ENCODE assay signal across 13 cellular contexts in genomic region chr11:102981324-102981910, GRCh38. TPM values are rescaled to one million over a fixed set of nuclear protein-coding genes. Genes with fewer than 3 reads are reported as not detected.
DNase-seq lines count a peak whose midpoint lies in the region; ATAC-seq and TF ChIP-seq lines count a peak whose summit lies in the region.
"Had no signal": no experiment of that assay in that cellular context is flagged by ENCODE, and none has a peak within 500 bp of the region (broad histone marks: within the 10 kb centered on the region; RNA-seq: fewer than 3 reads in every experiment).

No MANE protein-coding gene starts in this region.

- no peaks in the 10 kb centered on the region for H3K9me2 ChIP-seq in MM.1S (replicated peaks; ENCODE audit: insufficient read depth, low read length)
- H3K9me2 ChIP-seq: SK-N-SH had no signal

- H3K18ac ChIP-seq in neuronal stem cell (ENCODE audit: low read length) = no peak overlapping the region

- H3K23ac ChIP-seq in neuronal stem cell (ENCODE audit: low read depth, low read length, poor library complexity) = no peak overlapping the region

- H3K9me3 ChIP-seq in MM.1S (replicated peaks; ENCODE audit: insufficient read depth, low read length) (no peaks in the 10 kb centered on the region), neuronal stem cell (replicated peaks in 1 of 2; ENCODE audit: control insufficient read depth in 2 of 2, insufficient read depth in 1 of 2, low read depth in 1 of 2, low read length in 2 of 2) (no peaks in the 10 kb centered on the region)

- ATAC-seq in natural killer cell treated with Interleukin-12 subunit alpha and Interleukin-12 subunit beta and Interleukin-15 and Interleukin-18, amount 100 ng/mL, for 72 hours = peak in 1 of 2 donors; percentile 56
- no peak for ATAC-seq in natural killer cell
- ATAC-seq in HG02884 (IDR thresholded peaks at IDR 0.05; ENCODE audit: unreplicated experiment) = peak; percentile 68

- peak overlapping the region; percentile 64 for H3K4me2 ChIP-seq in MM.1S (ENCODE audit: low read depth, low read length)
- H3K4me2 ChIP-seq in neuronal stem cell (ENCODE audit: insufficient read depth, low read length, poor library complexity, severe bottlenecking) = no peak overlapping the region
- H3K4me2 ChIP-seq: SK-N-SH had no signal

- no peak overlapping the region for H3K4ac ChIP-seq in neuronal stem cell (ENCODE audit: low read length)

- H3K79me1 ChIP-seq in neuronal stem cell (ENCODE audit: low read depth, low read length) = no peaks in the 10 kb centered on the region

- H2AK5ac ChIP-seq in neuronal stem cell (ENCODE audit: low read depth, low read length) = no peak overlapping the region

- H3K27ac ChIP-seq in MM.1S (ENCODE audit: low read length) (peak overlapping the region; percentile 49; the same call in 1 of the 2 replicates), neuronal stem cell (replicated peaks; ENCODE audit: low read length) (no peak overlapping the region)

- H3K27me3 ChIP-seq in MM.1S (replicated peaks; ENCODE audit: insufficient read depth, low read length) = no peaks in the 10 kb centered on the region
- H3K27me3 ChIP-seq in neuronal stem cell (ENCODE audit: control insufficient read depth in 3 of 3, insufficient read depth in 3 of 3, low read depth in 1 of 3, low read length in 3 of 3) = no peaks in the 10 kb centered on the region

- H3K14ac ChIP-seq in neuronal stem cell (ENCODE audit: low read length) = no peak overlapping the region

- intact Hi-C loops in natural killer cell (cut with micrococcal nuclease) = no loop called here
- intact Hi-C loops in CD14-positive monocyte (cut with micrococcal nuclease) = no loop called here

- no peaks in the 10 kb centered on the region for H3F3A ChIP-seq in MM.1S (ENCODE audit: insufficient read depth, low read length)

- no peak overlapping the region for H4K8ac ChIP-seq in neuronal stem cell (ENCODE audit: low read depth, low read length)

- H3K4me1 ChIP-seq in MM.1S (ENCODE audit: low read length) = peaks cover 9% of the 10 kb centered on the region
- H3K4me1 ChIP-seq in neuronal stem cell (ENCODE audit: control insufficient read depth in 2 of 2, insufficient read depth in 1 of 2, low read depth in 1 of 2, low read length in 2 of 2) = no peaks in the 10 kb centered on the region

- no peaks in the 10 kb centered on the region for H3K36me3 ChIP-seq in MM.1S (replicated peaks; ENCODE audit: insufficient read depth, low read length)
- no peaks in the 10 kb centered on the region for H3K36me3 ChIP-seq in neuronal stem cell (replicated peaks in 1 of 2; ENCODE audit: control insufficient read depth in 2 of 2, insufficient read depth in 2 of 2, low read length in 2 of 2)

- no peak for DNase-seq in natural killer cell treated with Interleukin-12 subunit alpha and Interleukin-12 subunit beta and Interleukin-15 and Interleukin-18, amount 100 ng/mL, for 72 hours (ENCODE audit: low spot score)
- DNase-seq in natural killer cell = no peak
- peak; percentile 49 for DNase-seq in MM.1S
- no peak for DNase-seq in HK-2 (ENCODE audit: unreplicated experiment)
- DNase-seq in CD14-positive monocyte (ENCODE audit: low spot score) = no peak
- no peak for DNase-seq in activated gamma-delta T cell (lab: John Stamatoyannopoulos, UW)
- no peak for DNase-seq in neuronal stem cell (ENCODE audit: low spot score)
- DNase-seq: effector CD4-positive, alpha-beta T cell; NCI-H510A treated with DMSO at 0.1 percent for 48 hours; SK-N-SH had no signal

- H3K9me3 Mint-ChIP-seq in natural killer cell treated with Interleukin-12 subunit alpha and Interleukin-12 subunit beta and Interleukin-15 and Interleukin-18, amount 100 ng/mL, for 72 hours = no peaks in the 10 kb centered on the region
- H3K9me3 Mint-ChIP-seq in natural killer cell = no peaks in the 10 kb centered on the region
- peaks cover 0 to 5% (median 0%) of the 10 kb centered on the region in 7 donors for H3K9me3 Mint-ChIP-seq in CD14-positive monocyte

- H3K4me3 Mint-ChIP-seq in natural killer cell treated with Interleukin-12 subunit alpha and Interleukin-12 subunit beta and Interleukin-15 and Interleukin-18, amount 100 ng/mL, for 72 hours = peak overlapping the region; percentile 47
- no peak overlapping the region for H3K4me3 Mint-ChIP-seq in natural killer cell
- H3K4me3 Mint-ChIP-seq in CD14-positive monocyte = no peak overlapping the region
- H3K4me3 Mint-ChIP-seq: activated naive CD8-positive, alpha-beta T cell had no signal

- TF ChIP-seq CTCF in natural killer cell (IDR thresholded peaks at IDR 0.05) (no peak), MM.1S (IDR thresholded peaks at IDR 0.05; ENCODE audit: low read length) (no peak), CD14-positive monocyte (IDR thresholded peaks at IDR 0.05) (no peak)

- no peak overlapping the region for H2BK12ac ChIP-seq in neuronal stem cell (ENCODE audit: low read length)

- no peaks in the 10 kb centered on the region for H4K20me1 ChIP-seq in MM.1S (ENCODE audit: insufficient read depth, low read length)

- H4K91ac ChIP-seq in neuronal stem cell (ENCODE audit: low read depth, low read length, poor library complexity) = no peak overlapping the region

- H3K79me2 ChIP-seq in MM.1S (ENCODE audit: low read length) = no peaks in the 10 kb centered on the region

- H3K27me3 Mint-ChIP-seq in natural killer cell treated with Interleukin-12 subunit alpha and Interleukin-12 subunit beta and Interleukin-15 and Interleukin-18, amount 100 ng/mL, for 72 hours = peaks cover 0 to 7% of the 10 kb centered on the region in 2 donors
- no peaks in the 10 kb centered on the region for H3K27me3 Mint-ChIP-seq in natural killer cell (ENCODE audit: low read depth in 2 of 2)
- peaks cover 0 to 3% (median 1%) of the 10 kb centered on the region in 3 donors for H3K27me3 Mint-ChIP-seq in CD14-positive monocyte (ENCODE audit: low read depth in 3 of 3)

- no peak overlapping the region for H2BK15ac ChIP-seq in neuronal stem cell (ENCODE audit: low read length)

- no peak overlapping the region for H2BK5ac ChIP-seq in neuronal stem cell (ENCODE audit: low read length)

- no peak overlapping the region for H2BK120ac ChIP-seq in neuronal stem cell (ENCODE audit: low read depth, low read length)

- H3K4me3 ChIP-seq in MM.1S (ENCODE audit: low read length) = no peak overlapping the region
- no peak overlapping the region for H3K4me3 ChIP-seq in neuronal stem cell (ENCODE audit: low read length in 2 of 2)

- H2AFZ ChIP-seq in MM.1S (ENCODE audit: low read length) = peak overlapping the region; percentile 85
- no peak overlapping the region for H2AFZ ChIP-seq in neuronal stem cell (ENCODE audit: low read length)

- H3K27ac Mint-ChIP-seq in natural killer cell treated with Interleukin-12 subunit alpha and Interleukin-12 subunit beta and Interleukin-15 and Interleukin-18, amount 100 ng/mL, for 72 hours = peak overlapping the region; percentile 59 to 87
- H3K27ac Mint-ChIP-seq in natural killer cell = no peak overlapping the region
- no peak overlapping the region for H3K27ac Mint-ChIP-seq in CD14-positive monocyte
- H3K27ac Mint-ChIP-seq: activated naive CD8-positive, alpha-beta T cell had no signal

- no peaks in the 10 kb centered on the region for H3K36me3 Mint-ChIP-seq in natural killer cell treated with Interleukin-12 subunit alpha and Interleukin-12 subunit beta and Interleukin-15 and Interleukin-18, amount 100 ng/mL, for 72 hours
- H3K36me3 Mint-ChIP-seq in natural killer cell (no peaks in the 10 kb centered on the region), CD14-positive monocyte (no peaks in the 10 kb centered on the region)
- H3K36me3 Mint-ChIP-seq: activated naive CD8-positive, alpha-beta T cell had no signal

- peaks cover 6 to 11% of the 10 kb centered on the region in 2 donors for H3K4me1 Mint-ChIP-seq in natural killer cell treated with Interleukin-12 subunit alpha and Interleukin-12 subunit beta and Interleukin-15 and Interleukin-18, amount 100 ng/mL, for 72 hours (ENCODE audit: low read depth in 2 of 2)
- peaks cover 0 to 3% of the 10 kb centered on the region in 2 donors for H3K4me1 Mint-ChIP-seq in natural killer cell
- H3K4me1 Mint-ChIP-seq in CD14-positive monocyte = peaks cover 6% of the 10 kb centered on the region

- H3K9ac ChIP-seq in MM.1S (ENCODE audit: low read length) (peak overlapping the region; percentile 13; the same call in 1 of the 2 replicates), neuronal stem cell (ENCODE audit: low read depth, low read length, poor library complexity) (no peak overlapping the region)
- H3K9ac ChIP-seq: SK-N-SH had no signal

RNA-seq across cellular contexts. Expression of gene MMP13, which starts 25.9 kb away (rescaled TPM):
- total RNA-seq in natural killer cell treated with Interleukin-12 subunit alpha and Interleukin-12 subunit beta and Interleukin-15 and Interleukin-18, amount 100 ng/mL, for 72 hours = not detected
- not detected for total RNA-seq in natural killer cell
- polyA plus RNA-seq in CD14-positive monocyte = not detected
- not detected for polyA plus RNA-seq in neuronal stem cell (2013, experiment 1 of 2)
- polyA plus RNA-seq in neuronal stem cell (2013, experiment 2 of 2) = not detected
- total RNA-seq: LHCN-M2 had no signal

Comparison
In these comparisons a context has a peak if more than half of its experiments do, and no peak if none do; other contexts are left out.
1. H3K27ac Mint-ChIP-seq: peak in natural killer cell treated with Interleukin-12 subunit alpha and Interleukin-12 subunit beta and Interleukin-15 and Interleukin-18, amount 100 ng/mL, for 72 hours (2 of 2); none in natural killer cell (0 of 2) and CD14-positive monocyte (0 of 7).